In the genomic region with DNA sequence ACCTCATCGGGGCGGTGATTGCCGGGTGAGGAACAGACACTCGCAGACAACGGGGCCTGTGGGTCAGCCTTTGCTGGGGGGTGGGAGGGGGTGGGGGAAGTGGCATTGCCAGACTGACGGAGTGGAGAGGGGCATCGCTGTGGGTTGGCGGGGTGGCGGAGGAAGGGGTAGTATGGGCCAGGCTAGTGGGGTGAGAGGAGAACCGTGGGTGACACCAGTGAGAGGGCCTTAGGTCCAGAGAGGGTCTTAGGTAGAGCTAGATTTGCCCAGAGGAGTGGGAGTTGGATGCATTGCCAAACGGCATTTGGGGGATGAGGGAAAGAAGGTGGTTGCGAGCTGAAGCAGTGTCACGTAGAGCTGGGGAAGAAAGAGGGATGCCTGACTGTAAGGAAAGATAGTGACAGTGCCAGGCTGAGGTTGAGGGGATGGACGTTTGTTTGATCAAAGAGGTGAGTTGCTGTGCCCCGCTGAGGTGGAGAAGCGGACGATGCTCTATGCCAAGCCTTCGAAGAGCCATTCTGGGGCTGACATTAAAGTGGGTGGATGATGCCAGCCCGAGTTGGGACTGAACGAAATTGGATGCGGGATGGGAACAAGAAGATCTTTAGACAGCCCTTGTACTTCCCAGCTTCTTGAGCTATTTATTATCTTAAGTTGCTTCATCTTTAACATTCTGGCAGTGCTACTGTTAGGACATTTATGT, we compare ENCODE assay signal across 8 cellular contexts. TPM values are rescaled to one million over a fixed set of nuclear protein-coding genes. Genes with fewer than 3 reads are reported as not detected.
DNase-seq lines count a peak whose midpoint lies in the region; ATAC-seq and TF ChIP-seq lines count a peak whose summit lies in the region.

No MANE protein-coding gene starts in this region.

- peak overlapping the region; percentile 91 to 94 for H3K27ac Mint-ChIP-seq in natural killer cell treated with Interleukin-12 subunit alpha and Interleukin-12 subunit beta and Interleukin-15 and Interleukin-18, amount 100 ng/mL, for 72 hours

- no peaks in the 10 kb centered on the region for H3K27me3 ChIP-seq in MM.1S (replicated peaks; ENCODE audit: insufficient read depth, low read length)

- H2AFZ ChIP-seq in MM.1S (ENCODE audit: low read length): peak overlapping the region; percentile 75

- peaks cover 11% of the 10 kb centered on the region; the same call in 1 of the 2 replicates for H3K36me3 ChIP-seq in MM.1S (replicated peaks; ENCODE audit: insufficient read depth, low read length)

- H3K9ac ChIP-seq in MM.1S (ENCODE audit: low read length): peak overlapping the region; percentile 92

- peak in 1 of 2 donors; percentile 0 for ATAC-seq in natural killer cell treated with Interleukin-12 subunit alpha and Interleukin-12 subunit beta and Interleukin-15 and Interleukin-18, amount 100 ng/mL, for 72 hours

- peaks cover 13% of the 10 kb centered on the region for H3K4me1 ChIP-seq in MM.1S (ENCODE audit: low read length)

- H3K36me3 Mint-ChIP-seq in natural killer cell treated with Interleukin-12 subunit alpha and Interleukin-12 subunit beta and Interleukin-15 and Interleukin-18, amount 100 ng/mL, for 72 hours: peaks cover 24% of the 10 kb centered on the region

- peaks cover 28% of the 10 kb centered on the region for H3F3A ChIP-seq in MM.1S (ENCODE audit: insufficient read depth, low read length)

- H4K20me1 ChIP-seq in MM.1S (ENCODE audit: insufficient read depth, low read length): no peaks in the 10 kb centered on the region

- H3K4me1 Mint-ChIP-seq in natural killer cell treated with Interleukin-12 subunit alpha and Interleukin-12 subunit beta and Interleukin-15 and Interleukin-18, amount 100 ng/mL, for 72 hours (ENCODE audit: low read depth in 2 of 2): peaks cover 48 to 60% of the 10 kb centered on the region in 2 donors

- H3K27me3 Mint-ChIP-seq in natural killer cell treated with Interleukin-12 subunit alpha and Interleukin-12 subunit beta and Interleukin-15 and Interleukin-18, amount 100 ng/mL, for 72 hours: no peaks in the 10 kb centered on the region

- no peaks in the 10 kb centered on the region for H3K9me2 ChIP-seq in MM.1S (replicated peaks; ENCODE audit: insufficient read depth, low read length)

- H3K4me3 Mint-ChIP-seq in natural killer cell treated with Interleukin-12 subunit alpha and Interleukin-12 subunit beta and Interleukin-15 and Interleukin-18, amount 100 ng/mL, for 72 hours: peak overlapping the region; percentile 100

- H3K9me3 Mint-ChIP-seq in natural killer cell treated with Interleukin-12 subunit alpha and Interleukin-12 subunit beta and Interleukin-15 and Interleukin-18, amount 100 ng/mL, for 72 hours: no peaks in the 10 kb centered on the region

- H3K4me3 ChIP-seq in MM.1S (ENCODE audit: low read length): peak overlapping the region; percentile 83

- DNase-seq in MM.1S (no peak), dermis blood vessel endothelial cell (peak; percentile 3), foreskin melanocyte (no peak), SKM-1 (lab: John Stamatoyannopoulos, UW; ENCODE audit: unreplicated experiment) (no peak), NCI-H1048 (lab: John Stamatoyannopoulos, UW) (no peak), NCI-H510A (lab: John Stamatoyannopoulos, UW) (no peak)
- no peak for DNase-seq in natural killer cell treated with Interleukin-12 subunit alpha and Interleukin-12 subunit beta and Interleukin-15 and Interleukin-18, amount 100 ng/mL, for 72 hours (ENCODE audit: low spot score)

- TF ChIP-seq CTCF in C4-2B (conservative IDR thresholded peaks at IDR 0.05) (no peak), MM.1S (IDR thresholded peaks at IDR 0.05; ENCODE audit: low read length) (no peak)

- peaks cover 65% of the 10 kb centered on the region for H3K79me2 ChIP-seq in MM.1S (ENCODE audit: low read length)

- H3K9me3 ChIP-seq in MM.1S (replicated peaks; ENCODE audit: insufficient read depth, low read length): no peaks in the 10 kb centered on the region

- H3K4me2 ChIP-seq in MM.1S (ENCODE audit: low read depth, low read length): peak overlapping the region; percentile 88

- peak overlapping the region; percentile 78 for H3K27ac ChIP-seq in C4-2B
- peak overlapping the region; percentile 60; the same call in 1 of the 2 replicates for H3K27ac ChIP-seq in MM.1S (ENCODE audit: low read length)

RNA-seq across cellular contexts. Expression of a gene that starts 0.6 kb away (rescaled TPM):
- total RNA-seq in dermis blood vessel endothelial cell: 60.4 and 91.1 TPM in 2 replicates
- 10 to 100 TPM; 84.2 to 99.6 TPM for total RNA-seq in natural killer cell treated with Interleukin-12 subunit alpha and Interleukin-12 subunit beta and Interleukin-15 and Interleukin-18, amount 100 ng/mL, for 72 hours

RNA-seq across cellular contexts. Expression of a gene that starts 4.0 kb away (rescaled TPM):
- total RNA-seq in dermis blood vessel endothelial cell: 19.3 and 28.2 TPM in 2 replicates
- total RNA-seq in natural killer cell treated with Interleukin-12 subunit alpha and Interleukin-12 subunit beta and Interleukin-15 and Interleukin-18, amount 100 ng/mL, for 72 hours: 10 to 100 TPM; 16.3 to 21.8 TPM

RNA-seq across cellular contexts. Expression of a gene that starts 26.9 kb away (rescaled TPM):
- 0.70 and 2.4 TPM in 2 replicates for total RNA-seq in dermis blood vessel endothelial cell
- 1 to 10 TPM; 4.5 to 5.7 TPM for total RNA-seq in natural killer cell treated with Interleukin-12 subunit alpha and Interleukin-12 subunit beta and Interleukin-15 and Interleukin-18, amount 100 ng/mL, for 72 hours

RNA-seq across cellular contexts. Expression of a gene that starts 41.8 kb away (rescaled TPM):
- 0.05 TPM in 1 of 2 replicates, not detected in the other for total RNA-seq in dermis blood vessel endothelial cell
- total RNA-seq in natural killer cell treated with Interleukin-12 subunit alpha and Interleukin-12 subunit beta and Interleukin-15 and Interleukin-18, amount 100 ng/mL, for 72 hours: not detected
